Comparison of ENCODE assay signal across 1 cellular context in genomic region chr2:7792031-7792651, GRCh38.
TF ChIP-seq lines count a peak whose summit lies in the region.

No MANE protein-coding gene starts in this region.

TF ChIP-seq in liver, 16 proteins besides CTCF, POLR2A, EP300 and RAD21 (continued from another document):
- TF ChIP-seq REST (IDR thresholded peaks at IDR 0.05) (peak; percentile 66), NR2F2 (IDR thresholded peaks at IDR 0.05) (peak; percentile 43), RXRA (IDR thresholded peaks at IDR 0.05) (peak; percentile 85 to 93), YY1 (IDR thresholded peaks at IDR 0.05) (peak; percentile 73), FOXA2 (IDR thresholded peaks at IDR 0.05) (peak; percentile 68), TAF1 (conservative IDR thresholded peaks at IDR 0.05) (no peak), ATF3 (IDR thresholded peaks at IDR 0.05) (peak; percentile 54), HNF4A (conservative IDR thresholded peaks at IDR 0.05) (peak; percentile 74 to 79)
